In the genomic region with DNA sequence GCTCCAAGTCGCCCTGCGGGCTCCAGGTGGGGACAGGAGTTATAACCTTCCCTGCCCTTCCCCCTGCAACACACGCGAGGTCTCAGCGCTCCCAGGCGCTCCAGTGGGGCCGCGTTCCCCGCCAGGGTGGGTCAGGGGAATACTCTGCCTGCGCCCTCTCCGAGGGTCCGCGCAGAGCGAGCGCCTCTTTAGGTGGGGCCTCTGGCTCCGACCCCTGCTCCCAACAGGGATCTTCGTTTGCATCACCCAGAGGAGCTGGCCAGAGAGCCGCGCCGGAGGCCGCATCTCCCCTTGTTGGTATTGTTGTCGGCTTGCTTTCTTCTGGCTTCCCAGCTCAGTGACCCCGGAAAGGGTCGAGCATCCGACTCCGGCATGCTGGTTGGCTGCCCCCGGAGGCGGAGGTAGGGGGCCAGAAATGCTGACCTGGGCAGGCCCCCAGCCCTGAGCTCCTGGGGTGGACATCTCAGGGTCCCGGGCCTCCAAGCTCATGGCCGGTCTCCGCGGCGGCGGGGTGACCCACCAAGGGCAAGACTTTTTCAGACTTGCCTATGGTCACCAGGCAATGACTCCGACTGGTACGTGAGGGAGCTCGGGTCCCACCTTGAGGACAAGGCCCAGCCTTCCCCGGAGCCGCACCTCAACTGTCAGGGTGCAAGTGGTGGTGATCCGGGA, we compare ENCODE assay signal across 20 cellular contexts. TPM values are rescaled to one million over a fixed set of nuclear protein-coding genes. Genes with fewer than 3 reads are reported as not detected.
DNase-seq lines count a peak whose midpoint lies in the region; ATAC-seq and TF ChIP-seq lines count a peak whose summit lies in the region.
"Had no signal": no experiment of that assay in that cellular context is flagged by ENCODE, and none has a peak within 500 bp of the region (broad histone marks: within the 10 kb centered on the region; RNA-seq: fewer than 3 reads in every experiment).

No MANE protein-coding gene starts in this region.

- no peak for ATAC-seq in GM19397 (IDR thresholded peaks at IDR 0.05; ENCODE audit: unreplicated experiment)
- ATAC-seq: A549 had no signal

- no peak overlapping the region for H2AFZ ChIP-seq in osteoblast (ENCODE audit: low read length)

- H3K79me2 ChIP-seq in osteoblast (ENCODE audit: insufficient read depth, low read length): no peaks in the 10 kb centered on the region

- no peak overlapping the region for H3K27ac ChIP-seq in osteoblast (ENCODE audit: low read depth, low read length)
- H3K27ac ChIP-seq in transverse colon: no peak overlapping the region
- H3K27ac ChIP-seq: A549, Peyer's patch had no signal

- TF ChIP-seq EP300 in transverse colon (IDR thresholded peaks at IDR 0.05; ENCODE audit: low read depth): no peak

- no peak overlapping the region for H3K9ac ChIP-seq in iPS-15b (ENCODE audit: low read depth, low read length)

- H4K20me1 ChIP-seq in osteoblast (ENCODE audit: insufficient read depth, low read length): no peaks in the 10 kb centered on the region

- intact Hi-C loops in transverse colon (cut with DNase I; ENCODE audit: low total_unique reads): loop anchor here (1.0 to 5.0 kb wide), 3 partner anchors 638 to 811 kb away; no protein-coding TSS in a partner anchor

- TF ChIP-seq CTCF in GM13976 (IDR thresholded peaks at IDR 0.05; ENCODE audit: borderline replicate concordance, control extremely low read depth, extremely low read depth, insufficient read depth, missing control alignments): no peak
- TF ChIP-seq CTCF in osteoblast (IDR thresholded peaks at IDR 0.05; ENCODE audit: extremely low read depth, low read depth, low read length): no peak
- no peak for TF ChIP-seq CTCF in transverse colon (IDR thresholded peaks at IDR 0.05)

- DNase-seq in GM13976 (ENCODE audit: low spot score) (peak; percentile 29), HuH-7 (ENCODE audit: low spot score) (peak; percentile 1), osteoblast (ENCODE audit: insufficient read length, low spot score, missing footprints) (peak; percentile 21), inferior parietal cortex (ENCODE audit: extremely low spot score) (no peak), epidermal melanocyte (ENCODE audit: insufficient read length, low spot score) (no peak), transverse colon (no peak)
- DNase-seq: COR-L47, DMS153, EL, HFFc6, Karpas-422, MM.1S, NCI-H1105 treated with DMSO at 0.1 percent for 48 hours, NCI-H187, NCI-H446 treated with DMSO at 0.1 percent for 48 hours, Peyer's patch, SHP77 treated with DMSO at 0.1 percent for 48 hours had no signal

- no peaks in the 10 kb centered on the region for H3K36me3 ChIP-seq in iPS-15b (ENCODE audit: control insufficient read depth, insufficient read depth, low read length)
- no peaks in the 10 kb centered on the region for H3K36me3 ChIP-seq in osteoblast (ENCODE audit: insufficient read depth, low read length)
- H3K36me3 ChIP-seq in transverse colon: no peaks in the 10 kb centered on the region
- H3K36me3 ChIP-seq: Peyer's patch had no signal

- peak overlapping the region; percentile 54 for H3K4me3 ChIP-seq in iPS-15b (ENCODE audit: low read depth, low read length)
- H3K4me3 ChIP-seq in osteoblast (ENCODE audit: insufficient read depth, low read length): no peak overlapping the region
- no peak overlapping the region for H3K4me3 ChIP-seq in transverse colon
- H3K4me3 ChIP-seq: A549, Peyer's patch had no signal

- H3K27me3 ChIP-seq in iPS-15b (ENCODE audit: control insufficient read depth, insufficient read depth, low read length) (peaks cover 95% of the 10 kb centered on the region), osteoblast (ENCODE audit: insufficient read depth, low read length) (peaks cover 62% of the 10 kb centered on the region), transverse colon (peaks cover 97% of the 10 kb centered on the region)

- peaks cover 11% of the 10 kb centered on the region for H3K4me1 ChIP-seq in iPS-15b (ENCODE audit: control insufficient read depth, insufficient read depth, low read length)
- H3K4me1 ChIP-seq in osteoblast (ENCODE audit: insufficient read depth, low read length): peaks cover 10% of the 10 kb centered on the region
- H3K4me1 ChIP-seq in transverse colon: peaks cover 4 to 22% (median 10%) of the 10 kb centered on the region in 4 donors

- WGBS in transverse colon (ENCODE audit: low coverage in 1 of 2), 2 donors: 7% methylated on average over 22 of the region's 40 CpGs; no CpG with 5 or more reads in 1 of the 2 donors

- TF ChIP-seq POLR2A in transverse colon (IDR thresholded peaks at IDR 0.05): no peak

- H3K4me2 ChIP-seq in osteoblast (ENCODE audit: insufficient read depth, low read length): no peak overlapping the region
- H3K4me2 ChIP-seq: A549 had no signal

- in situ Hi-C loops in GM13976 (cut with MboI; ENCODE audit: low sequenced_read_pairs, unreplicated experiment): loop anchor here (10.0 to 25.0 kb wide), 2 partner anchors 634 to 821 kb away; no protein-coding TSS in a partner anchor
- in situ Hi-C loops in transverse colon (cut with MboI; ENCODE audit: low pct_ligation_motif_present in 1 of 4, low pct_unique_long_range_greater_than_20kb in 1 of 4, low sequenced_read_pairs in 3 of 4): loop anchor here (10.0 to 25.0 kb wide), 4 partner anchors 644 to 824 kb away; no protein-coding TSS in a partner anchor

- no peaks in the 10 kb centered on the region for H3K9me3 ChIP-seq in iPS-15b (ENCODE audit: control insufficient read depth, insufficient read depth, low read length)
- no peaks in the 10 kb centered on the region for H3K9me3 ChIP-seq in osteoblast (ENCODE audit: low read depth, low read length)
- no peaks in the 10 kb centered on the region for H3K9me3 ChIP-seq in transverse colon
- H3K9me3 ChIP-seq: A549, Peyer's patch had no signal

RNA-seq across cellular contexts. Expression of a gene that starts 11.2 kb away (rescaled TPM):
- total RNA-seq in osteoblast (0.29 and 0.72 TPM in 2 replicates), transverse colon (not detected)
- total RNA-seq: HFFc6, Peyer's patch had no signal

Comparison
In these comparisons a context has a peak if more than half of its experiments do, and no peak if none do; other contexts are left out.
1. DNase-seq: peak in GM13976 (single experiment), HuH-7 (single experiment) and osteoblast (single experiment); none in inferior parietal cortex (single experiment), epidermal melanocyte (single experiment) and transverse colon (single experiment).